Comparison of ENCODE assay signal across 3 cellular contexts in the genomic region with DNA sequence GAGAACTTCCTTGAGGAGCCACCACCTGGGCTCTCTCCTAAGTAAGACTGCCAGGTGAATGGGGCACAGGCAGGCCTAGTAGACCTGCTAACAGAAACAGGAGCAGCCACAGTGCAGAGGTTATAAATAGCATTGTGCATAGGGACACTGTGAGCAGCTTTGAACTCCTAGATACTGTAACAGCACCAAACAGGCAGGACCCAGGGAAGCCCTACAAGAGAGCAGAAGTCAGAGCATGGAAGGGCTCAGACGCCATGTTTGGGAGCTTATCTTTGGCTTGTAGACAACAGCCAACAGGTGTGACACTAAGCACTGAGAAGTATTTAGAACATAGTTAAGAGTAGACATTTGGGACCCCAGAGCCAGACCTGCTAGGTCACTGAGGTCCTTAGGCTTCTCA.
TF ChIP-seq lines count a peak whose summit lies in the region.

No MANE protein-coding gene starts in this region.

TF ChIP-seq in SK-N-SH treated with all-trans-retinoic acid at 6 μM for 48 hours, 23 proteins besides CTCF, POLR2A, EP300 and RAD21:
- TF ChIP-seq PATZ1 (CRISPR knock-in tag; IDR thresholded peaks at IDR 0.05; ENCODE audit: borderline replicate concordance), result no peak
- TF ChIP-seq ZFP3 (CRISPR knock-in tag; IDR thresholded peaks at IDR 0.05), result no peak
- TF ChIP-seq ZFP30 (CRISPR knock-in tag; IDR thresholded peaks at IDR 0.05), result no peak

TF ChIP-seq in SK-N-SH, 30 proteins besides CTCF, POLR2A, EP300 and RAD21 (continued from another document):
- TF ChIP-seq, protein P1, sequence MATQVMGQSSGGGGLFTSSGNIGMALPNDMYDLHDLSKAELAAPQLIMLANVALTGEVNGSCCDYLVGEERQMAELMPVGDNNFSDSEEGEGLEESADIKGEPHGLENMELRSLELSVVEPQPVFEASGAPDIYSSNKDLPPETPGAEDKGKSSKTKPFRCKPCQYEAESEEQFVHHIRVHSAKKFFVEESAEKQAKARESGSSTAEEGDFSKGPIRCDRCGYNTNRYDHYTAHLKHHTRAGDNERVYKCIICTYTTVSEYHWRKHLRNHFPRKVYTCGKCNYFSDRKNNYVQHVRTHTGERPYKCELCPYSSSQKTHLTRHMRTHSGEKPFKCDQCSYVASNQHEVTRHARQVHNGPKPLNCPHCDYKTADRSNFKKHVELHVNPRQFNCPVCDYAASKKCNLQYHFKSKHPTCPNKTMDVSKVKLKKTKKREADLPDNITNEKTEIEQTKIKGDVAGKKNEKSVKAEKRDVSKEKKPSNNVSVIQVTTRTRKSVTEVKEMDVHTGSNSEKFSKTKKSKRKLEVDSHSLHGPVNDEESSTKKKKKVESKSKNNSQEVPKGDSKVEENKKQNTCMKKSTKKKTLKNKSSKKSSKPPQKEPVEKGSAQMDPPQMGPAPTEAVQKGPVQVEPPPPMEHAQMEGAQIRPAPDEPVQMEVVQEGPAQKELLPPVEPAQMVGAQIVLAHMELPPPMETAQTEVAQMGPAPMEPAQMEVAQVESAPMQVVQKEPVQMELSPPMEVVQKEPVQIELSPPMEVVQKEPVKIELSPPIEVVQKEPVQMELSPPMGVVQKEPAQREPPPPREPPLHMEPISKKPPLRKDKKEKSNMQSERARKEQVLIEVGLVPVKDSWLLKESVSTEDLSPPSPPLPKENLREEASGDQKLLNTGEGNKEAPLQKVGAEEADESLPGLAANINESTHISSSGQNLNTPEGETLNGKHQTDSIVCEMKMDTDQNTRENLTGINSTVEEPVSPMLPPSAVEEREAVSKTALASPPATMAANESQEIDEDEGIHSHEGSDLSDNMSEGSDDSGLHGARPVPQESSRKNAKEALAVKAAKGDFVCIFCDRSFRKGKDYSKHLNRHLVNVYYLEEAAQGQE (IDR thresholded peaks at IDR 0.05; ENCODE audit: low read depth, low read length), result no peak
- TF ChIP-seq YY1 (IDR thresholded peaks at IDR 0.05; ENCODE audit: low read depth) (no peak), JUND (IDR thresholded peaks at IDR 0.05) (no peak), SIN3A (IDR thresholded peaks at IDR 0.05; ENCODE audit: borderline replicate concordance, low read depth, low read length) (no peak), SMC3 (IDR thresholded peaks at IDR 0.05; ENCODE audit: low read depth, low read length) (no peak), MXI1 (IDR thresholded peaks at IDR 0.05; ENCODE audit: low read depth, low read length) (no peak), RFX5 (IDR thresholded peaks at IDR 0.05; ENCODE audit: low read length) (no peak), PBX3 (IDR thresholded peaks at IDR 0.05) (no peak), FOXJ3 (CRISPR knock-in tag; IDR thresholded peaks at IDR 0.05) (no peak), RCOR1 (IDR thresholded peaks at IDR 0.05; ENCODE audit: low read length) (no peak)
- TF ChIP-seq, protein P2, sequence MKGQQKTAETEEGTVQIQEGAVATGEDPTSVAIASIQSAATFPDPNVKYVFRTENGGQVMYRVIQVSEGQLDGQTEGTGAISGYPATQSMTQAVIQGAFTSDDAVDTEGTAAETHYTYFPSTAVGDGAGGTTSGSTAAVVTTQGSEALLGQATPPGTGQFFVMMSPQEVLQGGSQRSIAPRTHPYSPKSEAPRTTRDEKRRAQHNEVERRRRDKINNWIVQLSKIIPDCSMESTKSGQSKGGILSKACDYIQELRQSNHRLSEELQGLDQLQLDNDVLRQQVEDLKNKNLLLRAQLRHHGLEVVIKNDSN (IDR thresholded peaks at IDR 0.05; ENCODE audit: borderline replicate concordance, low read depth), result no peak
TF ChIP-seq in SK-N-SH: peak in this region for 0.

TF ChIP-seq in HCT116, 20 proteins besides CTCF, POLR2A, EP300 and RAD21 (continued from another document):
- TF ChIP-seq, protein P1 (IDR thresholded peaks at IDR 0.05; ENCODE audit: low read depth), result no peak
- no peak for TF ChIP-seq ATF3 (IDR thresholded peaks at IDR 0.05)
- TF ChIP-seq JUND (IDR thresholded peaks at IDR 0.05), result no peak
- no peak for TF ChIP-seq SIN3A (IDR thresholded peaks at IDR 0.05; ENCODE audit: low read depth)
- no peak for TF ChIP-seq MAX (IDR thresholded peaks at IDR 0.05)
- no peak for TF ChIP-seq CEBPB (IDR thresholded peaks at IDR 0.05; ENCODE audit: low read depth)
- no peak for TF ChIP-seq EGR1 (IDR thresholded peaks at IDR 0.05; ENCODE audit: low read depth)
- TF ChIP-seq, protein P3, sequence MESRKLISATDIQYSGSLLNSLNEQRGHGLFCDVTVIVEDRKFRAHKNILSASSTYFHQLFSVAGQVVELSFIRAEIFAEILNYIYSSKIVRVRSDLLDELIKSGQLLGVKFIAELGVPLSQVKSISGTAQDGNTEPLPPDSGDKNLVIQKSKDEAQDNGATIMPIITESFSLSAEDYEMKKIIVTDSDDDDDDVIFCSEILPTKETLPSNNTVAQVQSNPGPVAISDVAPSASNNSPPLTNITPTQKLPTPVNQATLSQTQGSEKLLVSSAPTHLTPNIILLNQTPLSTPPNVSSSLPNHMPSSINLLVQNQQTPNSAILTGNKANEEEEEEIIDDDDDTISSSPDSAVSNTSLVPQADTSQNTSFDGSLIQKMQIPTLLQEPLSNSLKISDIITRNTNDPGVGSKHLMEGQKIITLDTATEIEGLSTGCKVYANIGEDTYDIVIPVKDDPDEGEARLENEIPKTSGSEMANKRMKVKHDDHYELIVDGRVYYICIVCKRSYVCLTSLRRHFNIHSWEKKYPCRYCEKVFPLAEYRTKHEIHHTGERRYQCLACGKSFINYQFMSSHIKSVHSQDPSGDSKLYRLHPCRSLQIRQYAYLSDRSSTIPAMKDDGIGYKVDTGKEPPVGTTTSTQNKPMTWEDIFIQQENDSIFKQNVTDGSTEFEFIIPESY (IDR thresholded peaks at IDR 0.05; ENCODE audit: extremely low read depth, insufficient replicate concordance, low read length), result no peak
